1 cellular context compared by ENCODE assay signal in genomic region chr12:112013601-112014402, GRCh38.
TF ChIP-seq lines count a peak whose summit lies in the region.

No MANE protein-coding gene starts in this region.

TF ChIP-seq in HepG2, 621 proteins besides CTCF, POLR2A, EP300 and RAD21 (continued from another document and continues in another):
- TF ChIP-seq CBX1 (IDR thresholded peaks at IDR 0.05; ENCODE audit: low read depth): no peak
- TF ChIP-seq MTF2 (CRISPR knock-in tag; IDR thresholded peaks at IDR 0.05; ENCODE audit: borderline replicate concordance): no peak
- TF ChIP-seq ZNF552 (CRISPR knock-in tag; IDR thresholded peaks at IDR 0.05; ENCODE audit: borderline replicate concordance): no peak
- no peak for TF ChIP-seq GABPA (IDR thresholded peaks at IDR 0.05; ENCODE audit: low read depth, low read length)
- peak; percentile 45; the same call in 1 of the 2 replicates for TF ChIP-seq GABPA (CRISPR knock-in tag; IDR thresholded peaks at IDR 0.05; ENCODE audit: low read depth)
- no peak for TF ChIP-seq ZNF841 (CRISPR knock-in tag; IDR thresholded peaks at IDR 0.05; ENCODE audit: borderline replicate concordance)
- TF ChIP-seq SIX1 (CRISPR knock-in tag; IDR thresholded peaks at IDR 0.05; ENCODE audit: borderline replicate concordance): no peak
- TF ChIP-seq DR1 (CRISPR knock-in tag; IDR thresholded peaks at IDR 0.05): no peak; the same call in 1 of the 2 replicates
- no peak for TF ChIP-seq ZNF44 (CRISPR knock-in tag; IDR thresholded peaks at IDR 0.05)
- no peak for TF ChIP-seq HOXA7 (CRISPR knock-in tag; IDR thresholded peaks at IDR 0.05)
- TF ChIP-seq ZSCAN22 (CRISPR knock-in tag; IDR thresholded peaks at IDR 0.05): peak; percentile 80; the same call in 1 of the 2 replicates
- TF ChIP-seq NR2F2 (IDR thresholded peaks at IDR 0.05; ENCODE audit: borderline replicate concordance, low read depth): no peak
- TF ChIP-seq AFF4 (CRISPR knock-in tag; IDR thresholded peaks at IDR 0.05): no peak
- TF ChIP-seq NFE2L2 (IDR thresholded peaks at IDR 0.05; ENCODE audit: low read length): no peak
- 0 out of 2 replicates have a peak, but pooled peaks have one; percentile 52 for TF ChIP-seq ZNF142 (CRISPR knock-in tag; IDR thresholded peaks at IDR 0.05)
- no peak for TF ChIP-seq EHMT2 (IDR thresholded peaks at IDR 0.05; ENCODE audit: borderline replicate concordance, low read depth, low read length)
- TF ChIP-seq KIAA2018 (CRISPR knock-in tag; IDR thresholded peaks at IDR 0.05; ENCODE audit: borderline replicate concordance): no peak
- peak; percentile 42; the same call in 1 of the 2 replicates for TF ChIP-seq ZNF768 (CRISPR knock-in tag; IDR thresholded peaks at IDR 0.05)
- peak; percentile 72; the same call in 1 of the 2 replicates for TF ChIP-seq ZBED4 (CRISPR knock-in tag; IDR thresholded peaks at IDR 0.05; ENCODE audit: borderline replicate concordance)
- TF ChIP-seq MIER3 (CRISPR knock-in tag; IDR thresholded peaks at IDR 0.05; ENCODE audit: borderline replicate concordance): peak; percentile 66; the same call in 1 of the 2 replicates
- TF ChIP-seq ZNF460 (CRISPR knock-in tag; IDR thresholded peaks at IDR 0.05; ENCODE audit: borderline replicate concordance): no peak; the same call in 1 of the 2 replicates
- no peak; the same call in none of the 2 replicates for TF ChIP-seq ZFP91 (CRISPR knock-in tag; IDR thresholded peaks at IDR 0.05; ENCODE audit: borderline replicate concordance)
- TF ChIP-seq ZBTB10 (CRISPR knock-in tag; IDR thresholded peaks at IDR 0.05; ENCODE audit: borderline replicate concordance): no peak
- peak; percentile 72 for TF ChIP-seq SP5 (CRISPR knock-in tag; IDR thresholded peaks at IDR 0.05; ENCODE audit: borderline replicate concordance, low read depth)
- 0 out of 2 replicates have a peak, but pooled peaks have one; percentile 47 for TF ChIP-seq DPF2 (CRISPR knock-in tag; IDR thresholded peaks at IDR 0.05; ENCODE audit: borderline replicate concordance, low read depth)
